In genomic region chr1:54109131-54110105, GRCh38 we compare ENCODE assay signal across 21 cellular contexts. TPM values are rescaled to one million over a fixed set of nuclear protein-coding genes. Genes with fewer than 3 reads are reported as not detected.
DNase-seq lines count a peak whose midpoint lies in the region; ATAC-seq and TF ChIP-seq lines count a peak whose summit lies in the region.
"Had no signal": no experiment of that assay in that cellular context is flagged by ENCODE, and none has a peak within 500 bp of the region (broad histone marks: within the 10 kb centered on the region; RNA-seq: fewer than 3 reads in every experiment).

No MANE protein-coding gene starts in this region.

- no peak overlapping the region for H3K4me3 Mint-ChIP-seq in chondrocyte (ENCODE audit: unreplicated experiment)
- H3K4me3 Mint-ChIP-seq: CD4-positive, alpha-beta memory T cell; GM23338 had no signal

- H3K27ac Mint-ChIP-seq in chondrocyte (ENCODE audit: unreplicated experiment) = no peak overlapping the region
- H3K27ac Mint-ChIP-seq: GM23338 had no signal

- TF ChIP-seq CTCF in IMR-90 (conservative IDR thresholded peaks at IDR 0.05; ENCODE audit: low read depth, low read length) (no peak), chondrocyte (IDR thresholded peaks at IDR 0.05) (no peak), mucosa of descending colon (IDR thresholded peaks at IDR 0.05) (no peak), gastrocnemius medialis (IDR thresholded peaks at IDR 0.05 in 4 of 5, conservative IDR thresholded peaks at IDR 0.05 in 1 of 5) (no peak)

- no peaks in the 10 kb centered on the region; the same call in 1 of the 2 replicates for H3K9me1 ChIP-seq in IMR-90 (ENCODE audit: insufficient read depth, low read length)

- TF ChIP-seq POLR2A in IMR-90 (IDR thresholded peaks at IDR 0.05; ENCODE audit: low read depth, low read length) (no peak), gastrocnemius medialis (IDR thresholded peaks at IDR 0.05) (no peak)

- H3K23ac ChIP-seq in IMR-90 (ENCODE audit: low read depth, low read length) = no peak overlapping the region

- no peak overlapping the region for H3K4me2 ChIP-seq in IMR-90 (ENCODE audit: low read depth, low read length)
- H3K4me2 ChIP-seq: GM23338, PC-9 had no signal

- CTCF ChIA-PET in IMR-90 (lab: Yijun Ruan, JAX) = no interaction called here

- H3K9me3 Mint-ChIP-seq in chondrocyte (ENCODE audit: low read depth) = no peaks in the 10 kb centered on the region
- H3K9me3 Mint-ChIP-seq: CD4-positive, alpha-beta memory T cell; GM23338 had no signal

- H3K9ac ChIP-seq in IMR-90 (ENCODE audit: low read depth, low read length) = no peak overlapping the region

- H3K4me3 ChIP-seq in IMR-90 (ENCODE audit: insufficient read depth, low read depth, low read length) = no peak overlapping the region
- no peak overlapping the region for H3K4me3 ChIP-seq in mucosa of descending colon
- no peak overlapping the region for H3K4me3 ChIP-seq in gastrocnemius medialis
- H3K4me3 ChIP-seq: GM23338, PC-9, SJCRH30 had no signal

- H4K8ac ChIP-seq in IMR-90 (ENCODE audit: low read depth in 2 of 2, low read length in 2 of 2) = no peak overlapping the region

- no peak overlapping the region for H3K14ac ChIP-seq in IMR-90 (replicated peaks; ENCODE audit: low read depth, low read length)

- H4K91ac ChIP-seq in IMR-90 (ENCODE audit: insufficient read depth, low read depth, low read length) = no peak overlapping the region

- no peaks in the 10 kb centered on the region for H3K27me3 Mint-ChIP-seq in chondrocyte (ENCODE audit: low read depth)
- H3K27me3 Mint-ChIP-seq: CD4-positive, alpha-beta memory T cell had no signal

- POLR2A ChIA-PET in IMR-90 (lab: Charles Lee; ENCODE audit: unreplicated experiment) = no interaction called here

- peak overlapping the region; percentile 8 for H2AFZ ChIP-seq in IMR-90 (replicated peaks; ENCODE audit: low read length, poor library complexity)
- H2AFZ ChIP-seq: GM23338, PC-9 had no signal

- TF ChIP-seq RAD21 in IMR-90 (IDR thresholded peaks at IDR 0.05; ENCODE audit: low read length) = no peak

- H2BK5ac ChIP-seq in IMR-90 (ENCODE audit: low read depth, low read length, poor library complexity, severe bottlenecking) = no peak overlapping the region

- H3K36me3 ChIP-seq in IMR-90 (ENCODE audit: control insufficient read depth, insufficient read depth, low read length) (no peaks in the 10 kb centered on the region), mucosa of descending colon (ENCODE audit: low read depth) (no peaks in the 10 kb centered on the region), gastrocnemius medialis (no peaks in the 10 kb centered on the region)
- H3K36me3 ChIP-seq: BE2C, SJCRH30 had no signal

- H3K27ac ChIP-seq in IMR-90 (ENCODE audit: insufficient read depth, low read length) (no peak overlapping the region), gastrocnemius medialis (no peak overlapping the region)
- H3K27ac ChIP-seq: 22Rv1, PC-9, SJCRH30 had no signal

- dilution Hi-C loops in IMR-90 (cut with HindIII; ENCODE audit: low sequenced_read_pairs, unreplicated experiment) = no loop called here

- no TSS peak for BruUV-seq in IMR-90 (replicated peaks; lab: Mats Ljungman, UMichigan)

- H2AK5ac ChIP-seq in IMR-90 (ENCODE audit: low read depth, low read length) = no peak overlapping the region

- intact Hi-C loops in IMR-90 (cut with micrococcal nuclease) = no loop called here
- intact Hi-C loops in mucosa of descending colon (cut with DNase I, micrococcal nuclease) = no loop called here
- intact Hi-C loops in gastrocnemius medialis (cut with DNase I; ENCODE audit: low total_unique reads) = no loop called here

- no peaks in the 10 kb centered on the region for H3K79me1 ChIP-seq in IMR-90 (ENCODE audit: low read depth in 1 of 2, low read length in 2 of 2)

- H2BK20ac ChIP-seq in IMR-90 (ENCODE audit: low read depth, low read length) = no peak overlapping the region

- no peak overlapping the region for H2BK15ac ChIP-seq in IMR-90 (ENCODE audit: low read depth, low read length)

- H3K18ac ChIP-seq in IMR-90 (ENCODE audit: low read depth, low read length) = no peak overlapping the region

- H3K4ac ChIP-seq in IMR-90 (ENCODE audit: low read depth, low read length) = no peak overlapping the region

- 80% methylated on average over 4 of the region's 6 CpGs; no CpG with 5 or more reads in 1 of the 2 experiments for WGBS in IMR-90 (ENCODE audit: extremely low coverage in 2 of 2, insufficient read length in 1 of 2), 2 experiments

- no peaks in the 10 kb centered on the region for H4K20me1 ChIP-seq in IMR-90 (ENCODE audit: insufficient read depth, low read length)

- H3K4me1 Mint-ChIP-seq in chondrocyte (ENCODE audit: low read depth) = no peaks in the 10 kb centered on the region
- H3K4me1 Mint-ChIP-seq: CD4-positive, alpha-beta memory T cell had no signal

- no peak overlapping the region for H3K56ac ChIP-seq in IMR-90 (ENCODE audit: extremely low read depth, insufficient read depth, low read length)

- no peak overlapping the region for H4K5ac ChIP-seq in IMR-90 (ENCODE audit: low read depth, low read length)

- H3K36me3 Mint-ChIP-seq in chondrocyte (ENCODE audit: low read depth) = no peaks in the 10 kb centered on the region
- H3K36me3 Mint-ChIP-seq: CD4-positive, alpha-beta memory T cell had no signal

- H3K4me1 ChIP-seq in IMR-90 (ENCODE audit: control insufficient read depth, insufficient read depth, low read length) (no peaks in the 10 kb centered on the region), mucosa of descending colon (ENCODE audit: low read depth) (no peaks in the 10 kb centered on the region), gastrocnemius medialis (peaks cover 0 to 5% of the 10 kb centered on the region in 2 donors)
- H3K4me1 ChIP-seq: BE2C had no signal

- no peaks in the 10 kb centered on the region for H3K9me3 ChIP-seq in IMR-90 (ENCODE audit: control insufficient read depth, insufficient read depth, low read length)
- no peaks in the 10 kb centered on the region for H3K9me3 ChIP-seq in mucosa of descending colon
- H3K9me3 ChIP-seq in gastrocnemius medialis = no peaks in the 10 kb centered on the region
- H3K9me3 ChIP-seq: BE2C, SJCRH30 had no signal

- ATAC-seq in IMR-90 (ENCODE audit: low read depth) (no peak), mucosa of descending colon (peak; percentile 65), HG02571 (IDR thresholded peaks at IDR 0.05; ENCODE audit: unreplicated experiment) (no peak), gastrocnemius medialis (no peak)
- ATAC-seq: GM23338 had no signal

- H2BK120ac ChIP-seq in IMR-90 (ENCODE audit: low read depth, low read length) = no peak overlapping the region

- no peak overlapping the region for H2AK9ac ChIP-seq in IMR-90 (replicated peaks; ENCODE audit: low read depth, low read length, poor library complexity)

- H3K27me3 ChIP-seq in IMR-90 (ENCODE audit: control insufficient read depth, insufficient read depth, low read length) (no peaks in the 10 kb centered on the region; the same call in 1 of the 2 replicates), gastrocnemius medialis (no peaks in the 10 kb centered on the region)
- H3K27me3 ChIP-seq: BE2C, SJCRH30 had no signal

- DNase-seq in DMS153 (lab: John Stamatoyannopoulos, UW) (peak; percentile 5), DMS153 treated with DMSO at 0.1 percent for 48 hours (lab: John Stamatoyannopoulos, UW; ENCODE audit: unreplicated experiment) (no peak), IMR-90 (peak; percentile 13), chondrocyte (ENCODE audit: low spot score) (peak; percentile 38), mucosa of descending colon (no peak), GF-D8 (lab: John Stamatoyannopoulos, UW) (no peak), gastrocnemius medialis (no peak)
- DNase-seq: BE2C; CD4-positive, alpha-beta memory T cell; DND-41; GDM1; NCI-H1417; NCI-H1930; NCI-H446; NCI-H69; PC-9; SJCRH30 had no signal

- in situ Hi-C loops in IMR-90 (cut with MboI; ENCODE audit: low sequenced_read_pairs) = loop anchor here (10.0 kb wide), 1 partner anchor 385 kb away; no protein-coding TSS in a partner anchor
- in situ Hi-C loops in gastrocnemius medialis (cut with MboI; ENCODE audit: low sequenced_read_pairs in 4 of 4) = loop anchor here in 1 of 4 donors (25.0 kb wide), 1 partner anchor 703 kb away; the partner anchor contains the start of gene TTC22

TF ChIP-seq in IMR-90, 13 proteins besides CTCF, POLR2A, EP300 and RAD21 (continues in another document):
- no peak for TF ChIP-seq BHLHE40 (IDR thresholded peaks at IDR 0.05; ENCODE audit: low read depth, low read length)
- no peak for TF ChIP-seq MAFK (IDR thresholded peaks at IDR 0.05; ENCODE audit: low read depth, low read length)
- TF ChIP-seq CHD1 (IDR thresholded peaks at IDR 0.05; ENCODE audit: low read depth, low read length) = no peak
- no peak for TF ChIP-seq MAZ (IDR thresholded peaks at IDR 0.05; ENCODE audit: borderline replicate concordance, low read depth, low read length)
- TF ChIP-seq RCOR1 (IDR thresholded peaks at IDR 0.05; ENCODE audit: insufficient replicate concordance, low read length) = no peak

RNA-seq across cellular contexts. Expression of gene CDCP2, which starts 43.4 kb away (rescaled TPM):
- not detected in 2 replicates for total RNA-seq in IMR-90 (2012; rRNA removed)
- polyA plus RNA-seq in IMR-90 (2012; rRNA removed) = not detected in 2 replicates
- not detected in 2 replicates for polyA plus RNA-seq in IMR-90 (2012; cell fraction: cytosol; rRNA removed)
- not detected in 2 replicates for polyA plus RNA-seq in IMR-90 (2012; cell fraction: nucleus; rRNA removed; ENCODE audit: low replicate concordance)
- not detected in 3 replicates for total RNA-seq in chondrocyte
- under 1 TPM in 2 of 3 donors, not detected in 1; 0.09 to 0.26 TPM for total RNA-seq in mucosa of descending colon
- not detected for total RNA-seq in gastrocnemius medialis
- total RNA-seq: GM23338, HT1080, PC-9, SJCRH30 had no signal
- polyA plus RNA-seq: CD4-positive, alpha-beta memory T cell; GM23338 had no signal

RNA-seq across cellular contexts. Expression of gene TCEANC2, which starts 56.0 kb away (rescaled TPM):
- total RNA-seq in IMR-90 (2012; rRNA removed) (3.1 and 3.2 TPM in 2 replicates), chondrocyte (3.6 to 4.8 TPM (median 3.9 TPM) in 3 replicates), mucosa of descending colon (1 to 10 TPM; 4.5 to 8.6 (median 6.0) TPM), gastrocnemius medialis (1 to 10 TPM; 2.6 to 9.5 (median 7.0) TPM)
- 2.4 TPM in 2 replicates for polyA plus RNA-seq in IMR-90 (2012; rRNA removed)
- 1.1 TPM in 2 replicates for polyA plus RNA-seq in IMR-90 (2012; cell fraction: cytosol; rRNA removed)
- polyA plus RNA-seq in IMR-90 (2012; cell fraction: nucleus; rRNA removed; ENCODE audit: low replicate concordance) = 1.4 and 3.1 TPM in 2 replicates

RNA-seq across cellular contexts. Expression of gene TMEM59, which starts 56.4 kb away (rescaled TPM):
- 199 and 241 TPM in 2 replicates for total RNA-seq in IMR-90 (2012; rRNA removed)
- 226 and 239 TPM in 2 replicates for polyA plus RNA-seq in IMR-90 (2012; rRNA removed)
- 204 and 263 TPM in 2 replicates for polyA plus RNA-seq in IMR-90 (2012; cell fraction: cytosol; rRNA removed)
- polyA plus RNA-seq in IMR-90 (2012; cell fraction: nucleus; rRNA removed; ENCODE audit: low replicate concordance) = 38.7 and 107 TPM in 2 replicates
- total RNA-seq in chondrocyte = 294 to 335 TPM (median 301 TPM) in 3 replicates
- total RNA-seq in mucosa of descending colon = 1,000 to 10,000 TPM in 1 of 3 donors, 100 to 1,000 TPM in 2; 557 to 1,169 (median 749) TPM
- total RNA-seq in gastrocnemius medialis = 100 to 1,000 TPM; 156 to 248 (median 224) TPM

Comparison
In these comparisons a context has a peak if more than half of its experiments do, and no peak if none do; other contexts are left out.
1. DNase-seq: peak in DMS153 (single experiment), IMR-90 (single experiment) and chondrocyte (single experiment); none in DMS153 treated with DMSO at 0.1 percent for 48 hours (single experiment), mucosa of descending colon (0 of 3), GF-D8 (single experiment) and gastrocnemius medialis (0 of 2).